In genomic region chr1:208245185-208245705, GRCh38 we compare ENCODE assay signal across 8 cellular contexts. TPM values are rescaled to one million over a fixed set of nuclear protein-coding genes. Genes with fewer than 3 reads are reported as not detected.
DNase-seq lines count a peak whose midpoint lies in the region; ATAC-seq and TF ChIP-seq lines count a peak whose summit lies in the region.

No MANE protein-coding gene starts in this region.

- H3K27ac Mint-ChIP-seq in CD4-positive, alpha-beta T cell, result peak overlapping the region; percentile 12

- intact Hi-C loops in CD4-positive, alpha-beta T cell (cut with DNase I, micrococcal nuclease), result loop anchor here (1.0 to 10.0 kb wide), 4 partner anchors 112 to 370 kb away; no protein-coding TSS in a partner anchor

- POLR2A ChIA-PET in CD4-positive, alpha-beta T cell (lab: Charles Lee), result interaction anchor here (0.7 to 2.2 kb wide), 7 partner anchors 9 to 1191 kb away, joined by 3 to 14 read pairs (median 5); no protein-coding TSS in a partner anchor

- H3F3A ChIP-seq in OCI-LY1 (ENCODE audit: insufficient read depth, low read length), result no peaks in the 10 kb centered on the region

- peak overlapping the region; percentile 62 for H3K4me3 ChIP-seq in HUES48 (ENCODE audit: low read depth, low read length)
- peak overlapping the region; percentile 56 for H3K4me3 ChIP-seq in OCI-LY1 (ENCODE audit: low read depth, low read length, poor library complexity, severe bottlenecking)
- peak overlapping the region; percentile 75 for H3K4me3 ChIP-seq in mucosa of stomach (ENCODE audit: low read length)

- no peaks in the 10 kb centered on the region for H3K9me2 ChIP-seq in OCI-LY1 (ENCODE audit: low read depth, low read length)

- no peaks in the 10 kb centered on the region for H3K9me3 Mint-ChIP-seq in CD4-positive, alpha-beta T cell

- H3K9ac ChIP-seq in HUES48 (ENCODE audit: low read depth, low read length), result no peak overlapping the region
- no peak overlapping the region; the same call in 1 of the 2 replicates for H3K9ac ChIP-seq in OCI-LY1 (ENCODE audit: low read length)
- peak overlapping the region; percentile 65 for H3K9ac ChIP-seq in mucosa of stomach (ENCODE audit: low read length)

- peak overlapping the region; percentile 68 for H3K4me2 ChIP-seq in OCI-LY1 (ENCODE audit: low read length)

- ATAC-seq in CD4-positive, alpha-beta T cell (ENCODE audit: poor library complexity), result peak; percentile 66
- peak; percentile 67 for ATAC-seq in GM19467 (IDR thresholded peaks at IDR 0.05; ENCODE audit: unreplicated experiment)

- peaks cover 22% of the 10 kb centered on the region for H3K27me3 Mint-ChIP-seq in CD4-positive, alpha-beta T cell

- no peak overlapping the region for H3K27ac ChIP-seq in CD4-positive, alpha-beta T cell (ENCODE audit: low read depth, low read length)
- H3K27ac ChIP-seq in HUES48 (ENCODE audit: low read depth, low read length) (no peak overlapping the region), OCI-LY1 (ENCODE audit: low read depth, low read length, poor library complexity, severe bottlenecking) (no peak overlapping the region)

- no peaks in the 10 kb centered on the region for H3K36me3 Mint-ChIP-seq in CD4-positive, alpha-beta T cell (ENCODE audit: low read depth)

- H3K4me3 Mint-ChIP-seq in CD4-positive, alpha-beta T cell, result peak overlapping the region; percentile 91

- CTCF ChIA-PET in CD4-positive, alpha-beta T cell (lab: Charles Lee), result interaction anchor here (0.7 to 3.4 kb wide), 6 partner anchors 10 to 225 kb away, joined by 3 to 38 read pairs (median 4); no protein-coding TSS in a partner anchor

- peaks cover 27% of the 10 kb centered on the region for H3K27me3 ChIP-seq in CD4-positive, alpha-beta T cell (ENCODE audit: control insufficient read depth, insufficient read depth, low read length)
- peaks cover 61% of the 10 kb centered on the region for H3K27me3 ChIP-seq in HUES48 (ENCODE audit: control insufficient read depth, insufficient read depth, low read length)
- H3K27me3 ChIP-seq in OCI-LY1 (ENCODE audit: insufficient read depth, low read length), result no peaks in the 10 kb centered on the region; the same call in 1 of the 2 replicates
- H3K27me3 ChIP-seq in mucosa of stomach (ENCODE audit: control insufficient read depth, insufficient read depth, low read length), result no peaks in the 10 kb centered on the region

- no peak overlapping the region for H2AFZ ChIP-seq in OCI-LY1 (ENCODE audit: low read length)

- H3K9me3 ChIP-seq in CD4-positive, alpha-beta T cell (ENCODE audit: control insufficient read depth, low read length), result no peaks in the 10 kb centered on the region
- no peaks in the 10 kb centered on the region for H3K9me3 ChIP-seq in HUES48 (ENCODE audit: control insufficient read depth, insufficient read depth, low read length)
- no peaks in the 10 kb centered on the region for H3K9me3 ChIP-seq in OCI-LY1 (ENCODE audit: low read length)
- no peaks in the 10 kb centered on the region for H3K9me3 ChIP-seq in mucosa of stomach (ENCODE audit: control insufficient read depth, low read length)

- peak; percentile 82 for TF ChIP-seq CTCF in CD4-positive, alpha-beta T cell (IDR thresholded peaks at IDR 0.05)
- peak; percentile 75 for TF ChIP-seq CTCF in OCI-LY1 (IDR thresholded peaks at IDR 0.05; ENCODE audit: low read length)

- no peak for TF ChIP-seq POLR2A in erythroblast (IDR thresholded peaks at IDR 0.05; ENCODE audit: low read length)

- no peaks in the 10 kb centered on the region for H4K20me1 ChIP-seq in OCI-LY1 (ENCODE audit: insufficient read depth, low read length)

- no peaks in the 10 kb centered on the region for H3K36me3 ChIP-seq in HUES48 (ENCODE audit: control insufficient read depth, insufficient read depth, low read length)
- H3K36me3 ChIP-seq in OCI-LY1 (ENCODE audit: insufficient read depth, low read length), result no peaks in the 10 kb centered on the region
- no peaks in the 10 kb centered on the region for H3K36me3 ChIP-seq in mucosa of stomach (ENCODE audit: control insufficient read depth, insufficient read depth, low read length)

- H3K4me1 ChIP-seq in HUES48 (ENCODE audit: control insufficient read depth, insufficient read depth, low read length) (peaks cover 16% of the 10 kb centered on the region), OCI-LY1 (ENCODE audit: insufficient read depth, low read length, severe bottlenecking) (peaks cover 16% of the 10 kb centered on the region), mucosa of stomach (ENCODE audit: control insufficient read depth, insufficient read depth, low read length) (peaks cover 16% of the 10 kb centered on the region)

- DNase-seq in CD4-positive, alpha-beta T cell, result peak; percentile 52 to 76 (median 66)
- peak; percentile 77 for DNase-seq in activated T-cell treated with anti-CD3 and anti-CD28 coated beads for 4 hours
- DNase-seq in erythroblast (lab: John Stamatoyannopoulos, UW), result peak; percentile 86 to 92
- peak; percentile 49 to 64 for DNase-seq in stimulated activated CD8-positive, alpha-beta memory T cell treated with anti-CD3 and anti-CD28 coated beads, Interleukin-4, amount 100 ng/mL, for 4 hours (ENCODE audit: low read depth in 2 of 2, low spot score in 1 of 2)

- peaks cover 10% of the 10 kb centered on the region for H3K4me1 Mint-ChIP-seq in CD4-positive, alpha-beta T cell (ENCODE audit: low read depth)

- H3K79me2 ChIP-seq in OCI-LY1 (ENCODE audit: insufficient read depth, low read length), result no peaks in the 10 kb centered on the region

RNA-seq across cellular contexts. Expression of gene PLXNA2, which starts 1.1 kb away (rescaled TPM):
- under 1 TPM; 0.75 to 0.77 TPM for total RNA-seq in CD4-positive, alpha-beta T cell
